8 cellular contexts compared by ENCODE assay signal in the genomic region with DNA sequence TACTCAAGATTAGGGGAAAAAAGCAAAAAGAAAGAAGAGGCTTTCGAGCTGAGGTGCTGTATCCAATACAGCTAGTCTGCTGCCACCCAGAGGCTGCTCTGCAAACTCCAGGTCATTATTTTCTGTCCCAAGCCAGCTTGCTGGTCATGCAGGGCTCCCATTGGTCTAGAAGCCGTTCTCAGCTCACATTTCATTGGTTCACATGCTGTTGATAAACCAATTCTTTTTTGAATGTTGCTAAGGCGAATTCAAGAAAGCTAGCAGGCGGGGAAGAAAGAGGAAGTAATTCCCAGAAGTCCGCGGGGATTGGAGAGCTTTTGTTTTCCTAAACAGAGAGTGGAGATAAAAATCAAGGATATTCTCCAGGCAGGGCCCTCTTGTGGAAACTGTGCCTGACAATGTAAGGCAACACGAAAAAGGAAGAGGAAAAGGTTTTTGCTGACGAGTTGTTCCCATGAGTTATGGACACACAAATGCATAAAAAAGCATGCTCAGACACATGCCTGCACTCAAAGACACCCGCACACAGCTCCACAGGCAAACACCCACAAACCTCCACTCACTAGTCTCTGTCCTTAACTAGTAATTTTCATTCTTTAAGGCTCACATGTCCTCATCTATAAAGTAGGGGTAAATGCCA. TPM values are rescaled to one million over a fixed set of nuclear protein-coding genes. Genes with fewer than 3 reads are reported as not detected.
A peak's percentile ranks its signal among the peaks of the same experiment; 100 is the strongest.
DNase-seq lines count a peak whose midpoint lies in the region; ATAC-seq, FAIRE-seq and TF ChIP-seq lines count a peak whose summit lies in the region.

No MANE protein-coding gene starts in this region.

- FAIRE-seq in kidney (lab: Jason Lieb, UNC): peak; percentile 99

- intact Hi-C loops in kidney (cut with DNase I): no loop called here

- peaks cover 8 to 11% of the 10 kb centered on the region in 2 donors for H3K4me1 ChIP-seq in kidney (ENCODE audit: control insufficient read depth in 1 of 2, insufficient read depth in 1 of 2, low read depth in 1 of 2, low read length in 2 of 2)

- H3K9ac ChIP-seq in kidney (ENCODE audit: low read length in 2 of 2): peak overlapping the region in 1 of 2 donors; percentile 65

- ATAC-seq in GM18873 (IDR thresholded peaks at IDR 0.05; ENCODE audit: low FRiP score, unreplicated experiment) (peak; percentile 99), HG03175 (IDR thresholded peaks at IDR 0.05; ENCODE audit: unreplicated experiment) (peak; percentile 100)

- peak; percentile 91 for TF ChIP-seq CTCF in kidney (IDR thresholded peaks at IDR 0.05; ENCODE audit: borderline replicate concordance, extremely low read depth, insufficient read depth)

- H3K27ac ChIP-seq in kidney (ENCODE audit: low read depth in 2 of 2, low read length in 2 of 2): peak overlapping the region; percentile 52 to 63

- peaks cover 0 to 5% of the 10 kb centered on the region in 2 donors for H3K36me3 ChIP-seq in kidney (ENCODE audit: control insufficient read depth in 1 of 2, insufficient read depth in 2 of 2, low read length in 2 of 2)

- H3K4me3 ChIP-seq in kidney (ENCODE audit: low read length in 2 of 2): peak overlapping the region; percentile 46 to 53

- no peaks in the 10 kb centered on the region for H3K9me3 ChIP-seq in kidney (ENCODE audit: control insufficient read depth in 1 of 2, low read length in 2 of 2)

- DNase-seq in AG08396 (ENCODE audit: low spot score) (peak; percentile 95), NCI-H2227 (lab: John Stamatoyannopoulos, UW; ENCODE audit: unreplicated experiment) (peak; percentile 93), cerebellar nuclear complex (lab: John Stamatoyannopoulos, UW) (peak; percentile 81 to 91), kidney (peak; percentile 94)
- peak; percentile 22 to 67 (median 46) for DNase-seq in activated CD4-positive, CD25-positive, alpha-beta regulatory T cell (lab: John Stamatoyannopoulos, UW)
- DNase-seq in stimulated activated CD4-positive, alpha-beta T cell treated with anti-CD3 and anti-CD28 coated beads, Interleukin-15, amount 100 ng/mL, for 24 hours: peak; percentile 90

RNA-seq across cellular contexts. Expression of gene FSTL1, which starts 33.4 kb away (rescaled TPM):
- total RNA-seq in kidney: 193 TPM
- 31.1 TPM for polyA plus RNA-seq in kidney (ENCODE audit: insufficient read depth, low read depth, low replicate concordance)

Comparison
In these comparisons a context has a peak if more than half of its experiments do, and no peak if none do; other contexts are left out.
1. Peak in every context shown above with its lines: DNase-seq, ATAC-seq, H3K4me3 ChIP-seq and H3K27ac ChIP-seq.